25 cellular contexts compared by ENCODE assay signal in the genomic region with DNA sequence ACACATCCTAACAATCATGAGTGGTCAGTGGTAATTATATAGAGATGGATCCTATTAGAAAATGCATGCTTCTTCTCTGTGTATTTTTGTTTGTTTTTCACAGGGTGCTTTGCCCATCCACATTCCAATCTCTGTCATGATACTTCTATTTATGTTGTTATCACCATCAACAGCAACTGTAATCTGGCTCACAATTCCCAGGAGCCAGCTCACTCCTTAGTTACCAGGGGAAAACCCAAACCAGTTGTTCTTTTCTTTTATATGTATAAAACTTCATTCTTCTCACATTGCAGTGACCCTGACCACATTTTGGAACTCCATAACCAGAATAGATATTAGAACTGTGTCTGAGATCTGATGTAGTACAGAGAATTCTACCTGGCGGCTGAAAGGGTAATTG.
DNase-seq lines count a peak whose midpoint lies in the region; ATAC-seq and TF ChIP-seq lines count a peak whose summit lies in the region.
"Had no signal": no experiment of that assay in that cellular context is flagged by ENCODE, and none has a peak within 500 bp of the region (broad histone marks: within the 10 kb centered on the region; RNA-seq: fewer than 3 reads in every experiment).

No MANE protein-coding gene starts in this region.

- H3K27ac Mint-ChIP-seq in HFFc6, result peak overlapping the region; percentile 69
- H3K27ac Mint-ChIP-seq: activated CD8-positive, alpha-beta memory T cell treated with anti-CD3 and anti-CD28 coated beads, Interleukin-2, amount 10 ng/mL, durations not matched to agents 7 days and 5 days; activated T-helper 2 cell treated with anti-CD3 and anti-CD28 coated beads, Interferon-gamma antibody, Interleukin-2, Interleukin-4, amounts not matched to agents 10 μg/mL and 5 μg/mL and 100 μg/mL, durations not matched to agents 14 hours and 24 hours and 36 hours; CD8-positive, alpha-beta memory T cell; memory B cell; natural killer cell treated with Interleukin-12 subunit alpha and Interleukin-12 subunit beta and Interleukin-15 and Interleukin-18, amount 100 ng/mL, for 72 hours had no signal

- ATAC-seq in GM18511 (IDR thresholded peaks at IDR 0.05; ENCODE audit: unreplicated experiment), result no peak
- ATAC-seq: activated CD8-positive, alpha-beta memory T cell treated with anti-CD3 and anti-CD28 coated beads, Interleukin-2, amount 10 ng/mL, durations not matched to agents 7 days and 5 days; natural killer cell treated with Interleukin-12 subunit alpha and Interleukin-12 subunit beta and Interleukin-15 and Interleukin-18, amount 100 ng/mL, for 72 hours; Right ventricle myocardium inferior had no signal

- peaks cover 19% of the 10 kb centered on the region for H3K36me3 Mint-ChIP-seq in HFFc6 (ENCODE audit: low read depth)

- H3K36me3 ChIP-seq in brain microvascular endothelial cell (replicated peaks), result no peaks in the 10 kb centered on the region

- POLR2A ChIA-PET in AG04449 (lab: Yijun Ruan, JAX), result no interaction called here

- CTCF ChIA-PET in AG04449 (lab: Yijun Ruan, JAX), result no interaction called here

- 0 out of 2 replicates have a peak, but pooled peaks cover 8% of the 10 kb centered on the region for H3K4me1 Mint-ChIP-seq in HFFc6 (ENCODE audit: low read depth)
- H3K4me1 Mint-ChIP-seq: activated CD8-positive, alpha-beta memory T cell treated with anti-CD3 and anti-CD28 coated beads, Interleukin-2, amount 10 ng/mL, durations not matched to agents 7 days and 5 days; CD8-positive, alpha-beta memory T cell; memory B cell had no signal

- DNase-seq in AG04449 (ENCODE audit: low read depth, low spot score), result peak; percentile 4
- peak; percentile 35 for DNase-seq in HFFc6
- DNase-seq in brain microvascular endothelial cell, result peak; percentile 75
- DNase-seq in iris pigment epithelial cell (ENCODE audit: low read depth), result peak; percentile 45
- DNase-seq in SIG-M5 treated with dmso at 0.1 percent for 504 hours (lab: John Stamatoyannopoulos, UW; ENCODE audit: unreplicated experiment), result no peak
- DNase-seq in middle frontal gyrus (ENCODE audit: extremely low spot score, low spot score), result no peak
- no peak for DNase-seq in NK-92 (lab: John Stamatoyannopoulos, UW; ENCODE audit: unreplicated experiment)
- DNase-seq: ACHN; activated CD4-positive, alpha-beta T cell treated with anti-CD3 and anti-CD28 coated beads for 4 hours; activated CD8-positive, alpha-beta memory T cell treated with anti-CD3 and anti-CD28 coated beads, Interleukin-2, amount 10 ng/mL, durations not matched to agents 7 days and 5 days; CD8-positive, alpha-beta memory T cell; cerebellar nuclear complex; effector memory CD4-positive, alpha-beta T cell; hippocampal formation; NCI-H1105; NCI-H2107; NCI-H526 treated with DMSO at 0.1 percent for 48 hours; stimulated activated CD4-positive, alpha-beta T cell treated with anti-CD3 and anti-CD28 coated beads, Interleukin-2, amount 100 ng/mL, for 48 hours; stomach had no signal

- no peaks in the 10 kb centered on the region for H3K27me3 ChIP-seq in brain microvascular endothelial cell (replicated peaks)
- H3K27me3 ChIP-seq: stomach had no signal

- TF ChIP-seq CTCF in AG04449 (IDR thresholded peaks at IDR 0.05; ENCODE audit: insufficient read depth, low read length, missing control alignments), result no peak
- no peak for TF ChIP-seq CTCF in HFFc6 (IDR thresholded peaks at IDR 0.05)
- TF ChIP-seq CTCF in brain microvascular endothelial cell (IDR thresholded peaks at IDR 0.05; ENCODE audit: low read depth, low read length, missing control alignments), result no peak

- no peaks in the 10 kb centered on the region for H3K27me3 Mint-ChIP-seq in HFFc6 (ENCODE audit: insufficient read depth)
- H3K27me3 Mint-ChIP-seq: activated CD8-positive, alpha-beta memory T cell treated with anti-CD3 and anti-CD28 coated beads, Interleukin-2, amount 10 ng/mL, durations not matched to agents 7 days and 5 days; CD8-positive, alpha-beta memory T cell; memory B cell; natural killer cell treated with Interleukin-12 subunit alpha and Interleukin-12 subunit beta and Interleukin-15 and Interleukin-18, amount 100 ng/mL, for 72 hours had no signal

- H3K4me3 ChIP-seq in AG04449 (ENCODE audit: low read depth, low read length), result no peak overlapping the region
- no peak overlapping the region for H3K4me3 ChIP-seq in brain microvascular endothelial cell (ENCODE audit: low read depth, low read length)
- H3K4me3 ChIP-seq: skin epidermis, stomach had no signal

- H3K27ac ChIP-seq in brain microvascular endothelial cell, result peak overlapping the region; percentile 33
- H3K27ac ChIP-seq: skin epidermis, stomach had no signal

- in situ Hi-C loops in brain microvascular endothelial cell (cut with HindIII; ENCODE audit: low pct_ligation_motif_present, low sequenced_read_pairs), result no loop called here

- no peak overlapping the region for H3K4me3 Mint-ChIP-seq in HFFc6
- H3K4me3 Mint-ChIP-seq: activated CD8-positive, alpha-beta memory T cell treated with anti-CD3 and anti-CD28 coated beads, Interleukin-2, amount 10 ng/mL, durations not matched to agents 7 days and 5 days; CD8-positive, alpha-beta memory T cell; memory B cell; natural killer cell treated with Interleukin-12 subunit alpha and Interleukin-12 subunit beta and Interleukin-15 and Interleukin-18, amount 100 ng/mL, for 72 hours had no signal

- H3K9me3 Mint-ChIP-seq in HFFc6, result no peaks in the 10 kb centered on the region

Comparison
In these comparisons a context has a peak if more than half of its experiments do, and no peak if none do; other contexts are left out.
1. DNase-seq: peak in AG04449 (single experiment), HFFc6 (single experiment), brain microvascular endothelial cell (single experiment) and iris pigment epithelial cell (single experiment); none in SIG-M5 treated with dmso at 0.1 percent for 504 hours (single experiment), middle frontal gyrus (single experiment) and NK-92 (single experiment).